In genomic region chr14:74611672-74612345, GRCh38 we compare ENCODE assay signal across 1 cellular context.
TF ChIP-seq lines count a peak whose summit lies in the region.

Gene LTBP2 (minus strand): TSS chr14:74612237. CDS start chr14:74611944, 293 bp downstream.

TF ChIP-seq in K562, 482 proteins besides CTCF, POLR2A, EP300 and RAD21 (continued from another document):
- TF ChIP-seq MGA (IDR thresholded peaks at IDR 0.05): no peak
- no peak for TF ChIP-seq FOXM1 (IDR thresholded peaks at IDR 0.05; ENCODE audit: low read depth)
- TF ChIP-seq FOXM1 (CRISPR knock-in tag; IDR thresholded peaks at IDR 0.05; ENCODE audit: low read depth): no peak
- no peak for TF ChIP-seq SFPQ (IDR thresholded peaks at IDR 0.05; ENCODE audit: low read depth, low read length)
